2 cellular contexts compared by ENCODE assay signal in the genomic region with DNA sequence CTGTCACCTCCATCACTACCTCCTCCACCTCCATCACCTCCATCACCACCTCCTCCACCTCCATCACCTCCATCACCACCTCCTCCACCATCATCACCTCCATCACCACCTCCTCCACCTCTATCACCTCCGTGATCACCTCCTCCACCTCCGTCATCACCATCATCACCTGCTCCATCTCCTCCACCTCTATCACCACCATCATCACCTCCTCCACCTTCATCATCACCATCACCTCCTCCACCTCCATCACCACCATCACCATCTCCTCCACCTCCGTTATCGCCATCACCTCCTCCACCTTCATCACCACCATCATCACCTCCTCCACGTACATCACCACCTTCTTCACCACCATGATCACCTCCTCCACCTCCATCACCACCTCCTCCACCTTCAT.
TF ChIP-seq lines count a peak whose summit lies in the region.
"Not testable (repeated sequence)": the region's sequence is repeated elsewhere in the genome, so short reads cannot be mapped to it uniquely, and the experiment has no call there.

No MANE protein-coding gene starts in this region.

TF ChIP-seq in HEK293, 187 proteins besides CTCF, POLR2A, EP300 and RAD21:
- TF ChIP-seq ZNF311 (tag by site-specific recombination; IDR thresholded peaks at IDR 0.05; ENCODE audit: borderline replicate concordance): 0 out of 2 replicates have a peak, but pooled peaks have one; percentile 41
- TF ChIP-seq ZNF513 (tag by site-specific recombination; IDR thresholded peaks at IDR 0.05): 0 out of 2 replicates have a peak, but pooled peaks have one; percentile 39
- TF ChIP-seq, protein P1, sequence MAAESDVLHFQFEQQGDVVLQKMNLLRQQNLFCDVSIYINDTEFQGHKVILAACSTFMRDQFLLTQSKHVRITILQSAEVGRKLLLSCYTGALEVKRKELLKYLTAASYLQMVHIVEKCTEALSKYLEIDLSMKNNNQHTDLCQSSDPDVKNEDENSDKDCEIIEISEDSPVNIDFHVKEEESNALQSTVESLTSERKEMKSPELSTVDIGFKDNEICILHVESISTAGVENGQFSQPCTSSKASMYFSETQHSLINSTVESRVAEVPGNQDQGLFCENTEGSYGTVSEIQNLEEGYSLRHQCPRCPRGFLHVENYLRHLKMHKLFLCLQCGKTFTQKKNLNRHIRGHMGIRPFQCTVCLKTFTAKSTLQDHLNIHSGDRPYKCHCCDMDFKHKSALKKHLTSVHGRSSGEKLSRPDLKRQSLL (tag by site-specific recombination; IDR thresholded peaks at IDR 0.05): peak; percentile 85; the same call in 1 of the 2 replicates

TF ChIP-seq in HepG2, 621 proteins besides CTCF, POLR2A, EP300 and RAD21:
- TF ChIP-seq FOXP1 (IDR thresholded peaks at IDR 0.05): 0 out of 2 replicates have a peak, but pooled peaks have one; percentile 8
- TF ChIP-seq FOXP1, CREB1 (CRISPR knock-in tag; IDR thresholded peaks at IDR 0.05): not testable (repeated sequence)
- peak; percentile 57; the same call in 1 of the 2 replicates for TF ChIP-seq CREB1 (IDR thresholded peaks at IDR 0.05)
